1 cellular context compared by ENCODE assay signal in genomic region chr6:149248688-149249369, GRCh38.
TF ChIP-seq lines count a peak whose summit lies in the region.

No MANE protein-coding gene starts in this region.

TF ChIP-seq in HEK293, 187 proteins besides CTCF, POLR2A, EP300 and RAD21 (continued from another document):
- TF ChIP-seq EGR2 (tag by site-specific recombination; IDR thresholded peaks at IDR 0.05; ENCODE audit: low read depth) (peak; percentile 36; the same call in 1 of the 2 replicates), ZNF292 (tag by site-specific recombination; IDR thresholded peaks at IDR 0.05; ENCODE audit: borderline replicate concordance, low read depth) (no peak), BCL6B (tag by site-specific recombination; IDR thresholded peaks at IDR 0.05) (no peak), KLF9 (tag by site-specific recombination; IDR thresholded peaks at IDR 0.05; ENCODE audit: low read depth) (peak; percentile 56), OVOL3 (tag by site-specific recombination; IDR thresholded peaks at IDR 0.05) (no peak), ZNF114 (tag by site-specific recombination; IDR thresholded peaks at IDR 0.05) (no peak), ZNF324 (tag by site-specific recombination; IDR thresholded peaks at IDR 0.05) (no peak), ZNF580 (tag by site-specific recombination; IDR thresholded peaks at IDR 0.05) (no peak), ZBTB11 (tag by site-specific recombination; conservative IDR thresholded peaks at IDR 0.05; ENCODE audit: low read depth) (no peak), ZSCAN5A (tag by site-specific recombination; IDR thresholded peaks at IDR 0.05) (no peak), PBX3 (CRISPR knock-in tag; IDR thresholded peaks at IDR 0.05) (no peak), KLF1 (tag by site-specific recombination; IDR thresholded peaks at IDR 0.05) (peak; percentile 90), REPIN1 (tag by site-specific recombination; IDR thresholded peaks at IDR 0.05; ENCODE audit: low read depth) (no peak)
